In the genomic region with DNA sequence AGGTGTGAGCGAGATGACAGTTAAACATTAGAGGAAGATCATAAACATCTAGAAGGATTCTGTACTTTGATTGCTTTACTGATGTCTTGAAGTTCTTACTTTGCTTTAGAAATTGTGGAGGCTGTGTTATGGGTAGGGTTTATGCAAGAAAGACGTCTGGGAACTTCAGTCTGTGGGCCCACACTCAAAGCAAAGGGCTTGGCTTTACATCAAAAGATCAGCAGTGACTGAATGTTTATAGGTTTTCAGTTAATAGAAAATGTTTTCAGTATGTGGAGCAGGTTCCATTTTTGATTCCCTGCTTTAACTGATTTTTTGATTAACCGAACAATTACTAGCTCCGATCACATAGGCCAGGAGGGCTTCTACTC, we compare ENCODE assay signal across 17 cellular contexts. TPM values are rescaled to one million over a fixed set of nuclear protein-coding genes. Genes with fewer than 3 reads are reported as not detected.
"Had no signal": no experiment of that assay in that cellular context is flagged by ENCODE, and none has a peak within 500 bp of the region (broad histone marks: within the 10 kb centered on the region; RNA-seq: fewer than 3 reads in every experiment).

No MANE protein-coding gene starts in this region.

- H3K36me3 ChIP-seq: gastrocnemius medialis, left ventricle myocardium inferior, right atrium auricular region, sigmoid colon, suprapubic skin, thyroid gland had no signal

- H3K27me3 ChIP-seq: gastrocnemius medialis, right atrium auricular region, sigmoid colon, suprapubic skin, thyroid gland had no signal

- H3K4me3 ChIP-seq: gastrocnemius medialis, left ventricle myocardium inferior, lung, right atrium auricular region, sigmoid colon, skin epidermis, suprapubic skin, thyroid gland had no signal

- H3K27ac ChIP-seq: gastrocnemius medialis, left ventricle myocardium inferior, right atrium auricular region, sigmoid colon, suprapubic skin, thyroid gland had no signal

- H3K27me3 Mint-ChIP-seq: naive thymus-derived CD8-positive, alpha-beta T cell; type B pancreatic cell had no signal

- FAIRE-seq: endometrium, keratinocyte, urothelium cell line had no signal

- H3K9me3 Mint-ChIP-seq: immature natural killer cell; naive thymus-derived CD8-positive, alpha-beta T cell; neural crest cell; type B pancreatic cell had no signal

- H3K9me3 ChIP-seq: gastrocnemius medialis, left ventricle myocardium inferior, right atrium auricular region, sigmoid colon, suprapubic skin, thyroid gland had no signal

- H3K36me3 Mint-ChIP-seq: immature natural killer cell, type B pancreatic cell had no signal

- DNase-seq: gastrocnemius medialis, left ventricle myocardium inferior, mesenchymal stem cell, thyroid gland had no signal

- H3K4me3 Mint-ChIP-seq: immature natural killer cell; naive thymus-derived CD8-positive, alpha-beta T cell; neural crest cell had no signal

RNA-seq across cellular contexts. Expression of a gene that starts 56.8 kb away (rescaled TPM):
- total RNA-seq: right atrium auricular region, suprapubic skin had no signal
- polyA plus RNA-seq: fibroblast of lung, immature natural killer cell had no signal
